In genomic region chr1:236064674-236065508, GRCh38 we compare ENCODE assay signal across 9 cellular contexts. TPM values are rescaled to one million over a fixed set of nuclear protein-coding genes. Genes with fewer than 3 reads are reported as not detected.
DNase-seq lines count a peak whose midpoint lies in the region; ATAC-seq, FAIRE-seq and TF ChIP-seq lines count a peak whose summit lies in the region.
"Had no signal": no experiment of that assay in that cellular context is flagged by ENCODE, and none has a peak within 500 bp of the region (broad histone marks: within the 10 kb centered on the region; RNA-seq: fewer than 3 reads in every experiment).

NID1 (minus strand) TSS chr1:236065090; CDS start chr1:236065079, 11 bp downstream.

- peaks cover 54% of the 10 kb centered on the region for H3K27me3 Mint-ChIP-seq in activated CD4-positive, alpha-beta T cell treated with anti-CD3 and anti-CD28 coated beads, Interleukin-2, amount 10 ng/mL, durations not matched to agents 7 days and 5 days

- no peaks in the 10 kb centered on the region for H3K36me3 Mint-ChIP-seq in activated CD4-positive, alpha-beta T cell treated with anti-CD3 and anti-CD28 coated beads, Interleukin-2, amount 10 ng/mL, durations not matched to agents 7 days and 5 days (ENCODE audit: low read depth)

- H3K27ac ChIP-seq in duodenal mucosa (ENCODE audit: low read depth, low read length) = peak within 1 kb of the TSS; percentile 88
- peak within 1 kb of the TSS; percentile 93 for H3K27ac ChIP-seq in liver (ENCODE audit: low read depth in 1 of 2, low read length in 2 of 2)

- no peaks in the 10 kb centered on the region for H3K9me3 ChIP-seq in duodenal mucosa (ENCODE audit: control insufficient read depth in 1 of 2, low read length in 2 of 2)
- H3K9me3 ChIP-seq in liver (ENCODE audit: control insufficient read depth in 4 of 4, low read length in 3 of 4) = no peaks in the 10 kb centered on the region

- H3K36me3 ChIP-seq in duodenal mucosa (ENCODE audit: control insufficient read depth in 1 of 2, insufficient read depth in 2 of 2, low read length in 2 of 2) (no peaks in the 10 kb centered on the region), liver (ENCODE audit: control insufficient read depth in 4 of 4, insufficient read depth in 3 of 4, low read depth in 1 of 4, low read length in 3 of 4) (peaks cover 0 to 5% (median 2%) of the 10 kb centered on the region in 4 donors)

- H3K27me3 ChIP-seq in duodenal mucosa (ENCODE audit: control insufficient read depth in 1 of 2, insufficient read depth in 2 of 2, low read length in 2 of 2) (peaks cover 23 to 36% of the 10 kb centered on the region in 2 donors), liver (ENCODE audit: control insufficient read depth in 4 of 4, insufficient read depth in 4 of 4, low read length in 3 of 4) (no peaks in the 10 kb centered on the region)

- H3K27ac Mint-ChIP-seq in activated CD4-positive, alpha-beta T cell treated with anti-CD3 and anti-CD28 coated beads, Interleukin-2, amount 10 ng/mL, durations not matched to agents 7 days and 5 days = no peak within 1 kb of the TSS

- FAIRE-seq in HTR-8/SVneo (lab: Jason Lieb, UNC) = peak; percentile 52

- DNase-seq in NCI-H1417 (lab: John Stamatoyannopoulos, UW) (peak in 2 of 3 experiments; percentile 67 to 70), NCI-H1417 treated with DMSO at 0.1 percent for 48 hours (lab: John Stamatoyannopoulos, UW) (no peak), HTR-8/SVneo (ENCODE audit: insufficient read length, low spot score) (peak; percentile 83)
- peak; percentile 11 for DNase-seq in activated CD4-positive, alpha-beta T cell treated with anti-CD3 and anti-CD28 coated beads, Interleukin-2, amount 10 ng/mL, durations not matched to agents 7 days and 5 days
- DNase-seq in stimulated activated naive CD8-positive, alpha-beta T cell treated with anti-CD3 and anti-CD28 coated beads, Interleukin-15, Interleukin-2, amounts not matched to agents 100 U/mL and 50 U/mL, for 24 hours = peak; percentile 24
- DNase-seq: DND-41 had no signal

- peak; percentile 37 to 64 for TF ChIP-seq RAD21 in liver (IDR thresholded peaks at IDR 0.05)

- CTCF ChIA-PET in activated CD4-positive, alpha-beta T cell treated with anti-CD3 and anti-CD28 coated beads, Interleukin-2, amount 10 ng/mL, durations not matched to agents 7 days and 5 days (lab: Charles Lee) = interaction anchor here (1.3 to 1.6 kb wide), 3 partner anchors 10 to 93 kb away, joined by 3 to 5 read pairs (median 4); no protein-coding TSS in a partner anchor

- H3K4me1 ChIP-seq in duodenal mucosa (ENCODE audit: control insufficient read depth in 1 of 2, insufficient read depth in 2 of 2, low read length in 2 of 2) (peaks cover 9 to 22% of the 10 kb centered on the region in 2 donors), liver (ENCODE audit: control insufficient read depth in 4 of 4, insufficient read depth in 4 of 4, low read length in 3 of 4) (peaks cover 4 to 44% (median 20%) of the 10 kb centered on the region in 4 donors)

- POLR2A ChIA-PET in activated CD4-positive, alpha-beta T cell treated with anti-CD3 and anti-CD28 coated beads, Interleukin-2, amount 10 ng/mL, durations not matched to agents 7 days and 5 days (lab: Charles Lee) = no interaction called here

- WGBS in liver = under 1% methylated on average over 100 of the region's 100 CpGs

- H3K4me3 ChIP-seq in duodenal mucosa (ENCODE audit: low read depth in 1 of 2, low read length in 2 of 2) = peak within 1 kb of the TSS; percentile 68
- H3K4me3 ChIP-seq in liver (ENCODE audit: low read depth in 1 of 3, low read length in 3 of 3) = peak within 1 kb of the TSS; percentile 69 to 95 (median 84)

- H3K4me1 Mint-ChIP-seq in activated CD4-positive, alpha-beta T cell treated with anti-CD3 and anti-CD28 coated beads, Interleukin-2, amount 10 ng/mL, durations not matched to agents 7 days and 5 days = peaks cover 26% of the 10 kb centered on the region

- H3K4me3 Mint-ChIP-seq in activated CD4-positive, alpha-beta T cell treated with anti-CD3 and anti-CD28 coated beads, Interleukin-2, amount 10 ng/mL, durations not matched to agents 7 days and 5 days = peak within 1 kb of the TSS; percentile 38

- ATAC-seq in stimulated activated naive CD8-positive, alpha-beta T cell treated with anti-CD3 and anti-CD28 coated beads, Interleukin-15, Interleukin-2, amounts not matched to agents 100 U/mL and 50 U/mL, for 24 hours = peak; percentile 21
- no peak for ATAC-seq in HG03280 (IDR thresholded peaks at IDR 0.05; ENCODE audit: unreplicated experiment)

- peak within 1 kb of the TSS; percentile 54 to 66 for H3K9ac ChIP-seq in duodenal mucosa (ENCODE audit: low read depth in 1 of 2, low read length in 2 of 2)
- peak within 1 kb of the TSS; percentile 75 to 86 for H3K9ac ChIP-seq in liver (ENCODE audit: low read depth in 1 of 2, low read length in 2 of 2)

- no peaks in the 10 kb centered on the region for H3K9me3 Mint-ChIP-seq in activated CD4-positive, alpha-beta T cell treated with anti-CD3 and anti-CD28 coated beads, Interleukin-2, amount 10 ng/mL, durations not matched to agents 7 days and 5 days

- TF ChIP-seq CTCF in liver (IDR thresholded peaks at IDR 0.05; ENCODE audit: low read depth, low read length, missing input control) = peak; percentile 24

TF ChIP-seq in liver, 16 proteins besides CTCF, POLR2A, EP300 and RAD21:
- TF ChIP-seq TAF1 (conservative IDR thresholded peaks at IDR 0.05) (peak; percentile 88), REST (IDR thresholded peaks at IDR 0.05) (peak; percentile 71), FOXA2 (IDR thresholded peaks at IDR 0.05) (no peak), SP1 (IDR thresholded peaks at IDR 0.05) (peak; percentile 60), HNF4A (conservative IDR thresholded peaks at IDR 0.05) (no peak), YY1 (IDR thresholded peaks at IDR 0.05) (peak; percentile 77)

RNA-seq across cellular contexts. Expression of gene NID1, which starts in this region (rescaled TPM):
- total RNA-seq in activated CD4-positive, alpha-beta T cell treated with anti-CD3 and anti-CD28 coated beads, Interleukin-2, amount 10 ng/mL, durations not matched to agents 7 days and 5 days = under 1 TPM in 1 of 2 experiments, not detected in 1; 0.08 TPM
- total RNA-seq in liver = 10 to 100 TPM; 65.3 to 90.1 TPM
- polyA plus RNA-seq in liver = 10 to 100 TPM; 21.2 to 45.1 TPM

Comparison
In these comparisons a context has a peak if more than half of its experiments do, and no peak if none do; other contexts are left out.
1. RNA of gene NID1 (total RNA-seq): 65.3 to 90.1 TPM in liver; 0.08 TPM in activated CD4-positive, alpha-beta T cell treated with anti-CD3 and anti-CD28 coated beads, Interleukin-2, amount 10 ng/mL, durations not matched to agents 7 days and 5 days; every median in the first group is over 10 times any median in the second.
2. Peak in DNase-seq in activated CD4-positive, alpha-beta T cell treated with anti-CD3 and anti-CD28 coated beads, Interleukin-2, amount 10 ng/mL, durations not matched to agents 7 days and 5 days; RNA of the gene not detected or under 1 TPM.